ENCODE assay signal across 1 cellular context in genomic region chr5:68215208-68215887, GRCh38.
TF ChIP-seq lines count a peak whose summit lies in the region.

TSS of gene PIK3R1 (plus strand) at chr5:68215756. CDS start at chr5:68226676, 10,920 bp downstream.

TF ChIP-seq in HepG2, 621 proteins besides CTCF, POLR2A, EP300 and RAD21 (continued from another document and continues in another):
- TF ChIP-seq, protein P1, sequence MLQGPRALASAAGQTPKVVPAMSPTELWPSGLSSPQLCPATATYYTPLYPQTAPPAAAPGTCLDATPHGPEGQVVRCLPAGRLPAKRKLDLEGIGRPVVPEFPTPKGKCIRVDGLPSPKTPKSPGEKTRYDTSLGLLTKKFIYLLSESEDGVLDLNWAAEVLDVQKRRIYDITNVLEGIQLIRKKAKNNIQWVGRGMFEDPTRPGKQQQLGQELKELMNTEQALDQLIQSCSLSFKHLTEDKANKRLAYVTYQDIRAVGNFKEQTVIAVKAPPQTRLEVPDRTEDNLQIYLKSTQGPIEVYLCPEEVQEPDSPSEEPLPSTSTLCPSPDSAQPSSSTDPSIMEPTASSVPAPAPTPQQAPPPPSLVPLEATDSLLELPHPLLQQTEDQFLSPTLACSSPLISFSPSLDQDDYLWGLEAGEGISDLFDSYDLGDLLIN (CRISPR knock-in tag; IDR thresholded peaks at IDR 0.05; ENCODE audit: borderline replicate concordance): no peak
- TF ChIP-seq RFX1 (IDR thresholded peaks at IDR 0.05): no peak
- TF ChIP-seq JUN (CRISPR knock-in tag; IDR thresholded peaks at IDR 0.05): peak; percentile 42; the same call in 1 of the 2 replicates
- 0 out of 2 replicates have a peak, but pooled peaks have one; percentile 28 for TF ChIP-seq ATF2 (CRISPR knock-in tag; IDR thresholded peaks at IDR 0.05)
- no peak for TF ChIP-seq SYNCRIP (IDR thresholded peaks at IDR 0.05; ENCODE audit: insufficient read depth, low read depth, low read length)
- TF ChIP-seq CAMTA2 (CRISPR knock-in tag; IDR thresholded peaks at IDR 0.05; ENCODE audit: borderline replicate concordance): no peak
- TF ChIP-seq, protein P2, sequence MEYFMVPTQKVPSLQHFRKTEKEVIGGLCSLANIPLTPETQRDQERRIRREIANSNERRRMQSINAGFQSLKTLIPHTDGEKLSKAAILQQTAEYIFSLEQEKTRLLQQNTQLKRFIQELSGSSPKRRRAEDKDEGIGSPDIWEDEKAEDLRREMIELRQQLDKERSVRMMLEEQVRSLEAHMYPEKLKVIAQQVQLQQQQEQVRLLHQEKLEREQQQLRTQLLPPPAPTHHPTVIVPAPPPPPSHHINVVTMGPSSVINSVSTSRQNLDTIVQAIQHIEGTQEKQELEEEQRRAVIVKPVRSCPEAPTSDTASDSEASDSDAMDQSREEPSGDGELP (IDR thresholded peaks at IDR 0.05; ENCODE audit: borderline replicate concordance, low read depth): peak; percentile 57; the same call in 1 of the 2 replicates
- TF ChIP-seq, protein P3, sequence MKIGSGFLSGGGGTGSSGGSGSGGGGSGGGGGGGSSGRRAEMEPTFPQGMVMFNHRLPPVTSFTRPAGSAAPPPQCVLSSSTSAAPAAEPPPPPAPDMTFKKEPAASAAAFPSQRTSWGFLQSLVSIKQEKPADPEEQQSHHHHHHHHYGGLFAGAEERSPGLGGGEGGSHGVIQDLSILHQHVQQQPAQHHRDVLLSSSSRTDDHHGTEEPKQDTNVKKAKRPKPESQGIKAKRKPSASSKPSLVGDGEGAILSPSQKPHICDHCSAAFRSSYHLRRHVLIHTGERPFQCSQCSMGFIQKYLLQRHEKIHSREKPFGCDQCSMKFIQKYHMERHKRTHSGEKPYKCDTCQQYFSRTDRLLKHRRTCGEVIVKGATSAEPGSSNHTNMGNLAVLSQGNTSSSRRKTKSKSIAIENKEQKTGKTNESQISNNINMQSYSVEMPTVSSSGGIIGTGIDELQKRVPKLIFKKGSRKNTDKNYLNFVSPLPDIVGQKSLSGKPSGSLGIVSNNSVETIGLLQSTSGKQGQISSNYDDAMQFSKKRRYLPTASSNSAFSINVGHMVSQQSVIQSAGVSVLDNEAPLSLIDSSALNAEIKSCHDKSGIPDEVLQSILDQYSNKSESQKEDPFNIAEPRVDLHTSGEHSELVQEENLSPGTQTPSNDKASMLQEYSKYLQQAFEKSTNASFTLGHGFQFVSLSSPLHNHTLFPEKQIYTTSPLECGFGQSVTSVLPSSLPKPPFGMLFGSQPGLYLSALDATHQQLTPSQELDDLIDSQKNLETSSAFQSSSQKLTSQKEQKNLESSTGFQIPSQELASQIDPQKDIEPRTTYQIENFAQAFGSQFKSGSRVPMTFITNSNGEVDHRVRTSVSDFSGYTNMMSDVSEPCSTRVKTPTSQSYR (CRISPR knock-in tag; IDR thresholded peaks at IDR 0.05; ENCODE audit: borderline replicate concordance): peak; percentile 20; the same call in 1 of the 2 replicates
- no peak for TF ChIP-seq TBX3 (IDR thresholded peaks at IDR 0.05; ENCODE audit: borderline replicate concordance)
- peak; percentile 83 for TF ChIP-seq POLR2AphosphoS5 (IDR thresholded peaks at IDR 0.05; ENCODE audit: low read depth, low read length)
- TF ChIP-seq ZSCAN20 (CRISPR knock-in tag; IDR thresholded peaks at IDR 0.05; ENCODE audit: borderline replicate concordance): 0 out of 2 replicates have a peak, but pooled peaks have one; percentile 16
- no peak for TF ChIP-seq DZIP1 (CRISPR knock-in tag; IDR thresholded peaks at IDR 0.05)
- peak; percentile 61 for TF ChIP-seq YY1 (IDR thresholded peaks at IDR 0.05; ENCODE audit: insufficient read depth, insufficient replicate concordance, low read depth, low read length)
- peak; percentile 35 for TF ChIP-seq RARA (CRISPR knock-in tag; IDR thresholded peaks at IDR 0.05)
- 0 out of 2 replicates have a peak, but pooled peaks have one; percentile 19 for TF ChIP-seq TOE1 (CRISPR knock-in tag; IDR thresholded peaks at IDR 0.05)
- peak; percentile 85 for TF ChIP-seq TAF1 (CRISPR knock-in tag; IDR thresholded peaks at IDR 0.05)
- 0 out of 2 replicates have a peak, but pooled peaks have one; percentile 27 for TF ChIP-seq GZF1 (CRISPR knock-in tag; IDR thresholded peaks at IDR 0.05)
- TF ChIP-seq CHCHD3 (CRISPR knock-in tag; IDR thresholded peaks at IDR 0.05): no peak
- no peak for TF ChIP-seq CEBPB (IDR thresholded peaks at IDR 0.05; ENCODE audit: borderline replicate concordance, low read depth, low read length)
- peak; percentile 60 for TF ChIP-seq CBFB (CRISPR knock-in tag; IDR thresholded peaks at IDR 0.05)
- peak; percentile 61; the same call in 1 of the 2 replicates for TF ChIP-seq ZNF619 (CRISPR knock-in tag; IDR thresholded peaks at IDR 0.05)
- no peak for TF ChIP-seq KDM3A (CRISPR knock-in tag; IDR thresholded peaks at IDR 0.05; ENCODE audit: low read depth)
- TF ChIP-seq, protein P4, sequence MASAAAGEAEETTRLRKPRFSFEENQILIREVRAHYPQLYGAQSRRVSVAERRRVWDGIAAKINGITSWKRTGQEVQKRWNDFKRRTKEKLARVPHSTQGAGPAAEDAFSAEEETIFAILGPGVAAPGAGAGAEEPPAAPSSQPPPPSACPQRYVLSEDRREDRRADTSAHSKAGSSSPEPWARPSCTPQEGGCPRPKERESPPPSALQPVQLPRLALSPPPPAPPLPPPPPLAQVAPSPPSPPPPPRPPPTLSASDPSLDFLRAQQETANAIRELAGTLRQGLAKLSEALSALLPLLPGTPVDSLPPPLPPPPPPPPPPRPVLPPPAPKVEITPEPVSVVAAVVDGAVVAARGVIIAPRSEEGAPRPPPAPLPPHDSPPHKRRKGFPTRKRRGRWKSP (CRISPR knock-in tag; IDR thresholded peaks at IDR 0.05): peak; percentile 77; the same call in 1 of the 2 replicates
- TF ChIP-seq, protein P5, sequence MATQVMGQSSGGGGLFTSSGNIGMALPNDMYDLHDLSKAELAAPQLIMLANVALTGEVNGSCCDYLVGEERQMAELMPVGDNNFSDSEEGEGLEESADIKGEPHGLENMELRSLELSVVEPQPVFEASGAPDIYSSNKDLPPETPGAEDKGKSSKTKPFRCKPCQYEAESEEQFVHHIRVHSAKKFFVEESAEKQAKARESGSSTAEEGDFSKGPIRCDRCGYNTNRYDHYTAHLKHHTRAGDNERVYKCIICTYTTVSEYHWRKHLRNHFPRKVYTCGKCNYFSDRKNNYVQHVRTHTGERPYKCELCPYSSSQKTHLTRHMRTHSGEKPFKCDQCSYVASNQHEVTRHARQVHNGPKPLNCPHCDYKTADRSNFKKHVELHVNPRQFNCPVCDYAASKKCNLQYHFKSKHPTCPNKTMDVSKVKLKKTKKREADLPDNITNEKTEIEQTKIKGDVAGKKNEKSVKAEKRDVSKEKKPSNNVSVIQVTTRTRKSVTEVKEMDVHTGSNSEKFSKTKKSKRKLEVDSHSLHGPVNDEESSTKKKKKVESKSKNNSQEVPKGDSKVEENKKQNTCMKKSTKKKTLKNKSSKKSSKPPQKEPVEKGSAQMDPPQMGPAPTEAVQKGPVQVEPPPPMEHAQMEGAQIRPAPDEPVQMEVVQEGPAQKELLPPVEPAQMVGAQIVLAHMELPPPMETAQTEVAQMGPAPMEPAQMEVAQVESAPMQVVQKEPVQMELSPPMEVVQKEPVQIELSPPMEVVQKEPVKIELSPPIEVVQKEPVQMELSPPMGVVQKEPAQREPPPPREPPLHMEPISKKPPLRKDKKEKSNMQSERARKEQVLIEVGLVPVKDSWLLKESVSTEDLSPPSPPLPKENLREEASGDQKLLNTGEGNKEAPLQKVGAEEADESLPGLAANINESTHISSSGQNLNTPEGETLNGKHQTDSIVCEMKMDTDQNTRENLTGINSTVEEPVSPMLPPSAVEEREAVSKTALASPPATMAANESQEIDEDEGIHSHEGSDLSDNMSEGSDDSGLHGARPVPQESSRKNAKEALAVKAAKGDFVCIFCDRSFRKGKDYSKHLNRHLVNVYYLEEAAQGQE (IDR thresholded peaks at IDR 0.05; ENCODE audit: borderline replicate concordance in 1 of 2, low read depth in 1 of 2, low read length in 2 of 2): no peak
- TF ChIP-seq ZMAT5 (CRISPR knock-in tag; IDR thresholded peaks at IDR 0.05; ENCODE audit: borderline replicate concordance, low read depth): no peak
- TF ChIP-seq, protein P6, sequence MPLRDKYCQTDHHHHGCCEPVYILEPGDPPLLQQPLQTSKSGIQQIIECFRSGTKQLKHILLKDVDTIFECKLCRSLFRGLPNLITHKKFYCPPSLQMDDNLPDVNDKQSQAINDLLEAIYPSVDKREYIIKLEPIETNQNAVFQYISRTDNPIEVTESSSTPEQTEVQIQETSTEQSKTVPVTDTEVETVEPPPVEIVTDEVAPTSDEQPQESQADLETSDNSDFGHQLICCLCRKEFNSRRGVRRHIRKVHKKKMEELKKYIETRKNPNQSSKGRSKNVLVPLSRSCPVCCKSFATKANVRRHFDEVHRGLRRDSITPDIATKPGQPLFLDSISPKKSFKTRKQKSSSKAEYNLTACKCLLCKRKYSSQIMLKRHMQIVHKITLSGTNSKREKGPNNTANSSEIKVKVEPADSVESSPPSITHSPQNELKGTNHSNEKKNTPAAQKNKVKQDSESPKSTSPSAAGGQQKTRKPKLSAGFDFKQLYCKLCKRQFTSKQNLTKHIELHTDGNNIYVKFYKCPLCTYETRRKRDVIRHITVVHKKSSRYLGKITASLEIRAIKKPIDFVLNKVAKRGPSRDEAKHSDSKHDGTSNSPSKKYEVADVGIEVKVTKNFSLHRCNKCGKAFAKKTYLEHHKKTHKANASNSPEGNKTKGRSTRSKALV (CRISPR knock-in tag; IDR thresholded peaks at IDR 0.05): peak; percentile 75; the same call in 1 of the 2 replicates
- TF ChIP-seq ELF3 (CRISPR knock-in tag; IDR thresholded peaks at IDR 0.05): peak; percentile 72
- TF ChIP-seq ZHX1 (CRISPR knock-in tag; IDR thresholded peaks at IDR 0.05; ENCODE audit: low read depth): no peak
- TF ChIP-seq ZMYM4 (CRISPR knock-in tag; IDR thresholded peaks at IDR 0.05): peak; percentile 88
- TF ChIP-seq BCL3 (CRISPR knock-in tag; IDR thresholded peaks at IDR 0.05): peak; percentile 74; the same call in 1 of the 2 replicates
- no peak for TF ChIP-seq HBP1 (CRISPR knock-in tag; IDR thresholded peaks at IDR 0.05; ENCODE audit: low read depth)
- no peak for TF ChIP-seq ZNF296 (CRISPR knock-in tag; conservative IDR thresholded peaks at IDR 0.05)
